27 cellular contexts compared by ENCODE assay signal in genomic region chr2:128457006-128457604, GRCh38.
DNase-seq lines count a peak whose midpoint lies in the region; ATAC-seq, FAIRE-seq and TF ChIP-seq lines count a peak whose summit lies in the region.
"Had no signal": no experiment of that assay in that cellular context is flagged by ENCODE, and none has a peak within 500 bp of the region (broad histone marks: within the 10 kb centered on the region; RNA-seq: fewer than 3 reads in every experiment).

No MANE protein-coding gene starts in this region.

- H3K27ac ChIP-seq in KOPT-K1 (ENCODE audit: low read depth, low read length, poor library complexity, severe bottlenecking) (peak overlapping the region; percentile 17), pancreas (peak overlapping the region in 3 of 4 donors; percentile 16 to 64 (median 52)), GM23248 (no peak overlapping the region), PC-9 (no peak overlapping the region)
- H3K27ac ChIP-seq: BLaER1, skin epidermis had no signal

- DNase-seq in GM10266 (ENCODE audit: extremely low spot score) (no peak), islet precursor cell (peak; percentile 37), pancreas (peak in 1 of 6 donors; percentile 8), GM23248 (no peak), PC-9 (no peak), NCI-H446 treated with DMSO at 0.1 percent for 48 hours (lab: John Stamatoyannopoulos, UW) (no peak)
- DNase-seq in stimulated activated naive CD4-positive, alpha-beta T cell treated with Interleukin-2 at 50 U/mL for 16 hours (lab: John Stamatoyannopoulos, UW), result no peak
- DNase-seq: activated naive CD4-positive, alpha-beta T cell treated with anti-CD3 and anti-CD28 coated beads, Interleukin-2, amount 10 ng/mL, durations not matched to agents 7 days and 5 days; activated T-cell treated with anti-CD3 and anti-CD28 coated beads, Interleukin-2, amount 50 U/mL, for 4 hours; anterior cingulate cortex; effector memory CD4-positive, alpha-beta T cell; erythroblast; KG1; kidney glomerular epithelial cell; NCI-H1417 treated with DMSO at 0.1 percent for 48 hours; NCI-H2081 treated with DMSO at 0.1 percent for 48 hours; NCI-H345; SK-N-SH had no signal

- H3K27me3 ChIP-seq in pancreas, result no peaks in the 10 kb centered on the region
- peaks cover 3% of the 10 kb centered on the region; the same call in 1 of the 2 replicates for H3K27me3 ChIP-seq in GM23248 (replicated peaks; ENCODE audit: insufficient read depth)
- H3K27me3 ChIP-seq in PC-9 (ENCODE audit: insufficient read depth, low read depth), result no peaks in the 10 kb centered on the region
- H3K27me3 ChIP-seq: BLaER1 had no signal

- peaks cover 9% of the 10 kb centered on the region for H3K9me3 ChIP-seq in KOPT-K1 (ENCODE audit: insufficient read depth, low read length, poor library complexity, severe bottlenecking)
- H3K9me3 ChIP-seq in pancreas, result no peaks in the 10 kb centered on the region
- no peaks in the 10 kb centered on the region for H3K9me3 ChIP-seq in GM23248 (ENCODE audit: low read depth)
- H3K9me3 ChIP-seq in PC-9 (ENCODE audit: insufficient read depth, low read depth), result peaks cover 6% of the 10 kb centered on the region; the same call in 1 of the 2 replicates
- H3K9me3 ChIP-seq: SK-N-SH had no signal

- no peak overlapping the region for H3K4me2 ChIP-seq in GM23248 (ENCODE audit: unreplicated experiment)
- no peak overlapping the region for H3K4me2 ChIP-seq in PC-9
- H3K4me2 ChIP-seq: BLaER1, SK-N-SH had no signal

- FAIRE-seq in pancreas (lab: Jason Lieb, UNC), result no peak
- FAIRE-seq: bronchial epithelial cell, colon, G401.6, HTR-8/SVneo had no signal

- H3K4me3 ChIP-seq in pancreas (no peak overlapping the region), GM23248 (no peak overlapping the region), PC-9 (no peak overlapping the region)
- H3K4me3 ChIP-seq: BLaER1, lung, skin epidermis had no signal

- BruUV-seq in PC-9 (replicated peaks; lab: Mats Ljungman, UMichigan), result no TSS peak

- POLR2A ChIA-PET in PC-9 (lab: Charles Lee; ENCODE audit: unreplicated experiment), result no interaction called here

- TF ChIP-seq CTCF in GM10266 (IDR thresholded peaks at IDR 0.05; ENCODE audit: control insufficient read depth, insufficient read depth, low read depth, missing control alignments), result peak; percentile 1
- no peak for TF ChIP-seq CTCF in pancreas (IDR thresholded peaks at IDR 0.05)
- TF ChIP-seq CTCF in PC-9 (conservative IDR thresholded peaks at IDR 0.05), result no peak

- H2AFZ ChIP-seq in GM23248 (no peak overlapping the region), PC-9 (no peak overlapping the region)

- H3K79me2 ChIP-seq in GM23248 (ENCODE audit: insufficient read depth), result no peaks in the 10 kb centered on the region
- no peaks in the 10 kb centered on the region for H3K79me2 ChIP-seq in PC-9 (ENCODE audit: low read depth)

- CTCF ChIA-PET in PC-9 (lab: Charles Lee), result no interaction called here

- no peak for ATAC-seq in pancreas
- ATAC-seq: activated T-cell treated with anti-CD3 and anti-CD28 coated beads, Interleukin-2, amount 50 U/mL, for 4 hours; HCT116 had no signal

- no peaks in the 10 kb centered on the region for H4K20me1 ChIP-seq in GM23248 (ENCODE audit: insufficient read depth)
- no peaks in the 10 kb centered on the region for H4K20me1 ChIP-seq in PC-9 (ENCODE audit: insufficient read depth)

- H3F3A ChIP-seq in GM23248 (ENCODE audit: insufficient read depth), result no peaks in the 10 kb centered on the region
- no peaks in the 10 kb centered on the region for H3F3A ChIP-seq in PC-9 (ENCODE audit: insufficient read depth, low read depth)

- H3K4me1 ChIP-seq in pancreas (no peaks in the 10 kb centered on the region), GM23248 (ENCODE audit: insufficient read depth) (no peaks in the 10 kb centered on the region), PC-9 (replicated peaks; ENCODE audit: insufficient read depth) (0 out of 2 replicates have a peak, but pooled peaks cover 6% of the 10 kb centered on the region)

- H3K36me3 ChIP-seq in KOPT-K1 (ENCODE audit: insufficient read depth, low read length), result no peaks in the 10 kb centered on the region
- no peaks in the 10 kb centered on the region for H3K36me3 ChIP-seq in pancreas
- no peaks in the 10 kb centered on the region for H3K36me3 ChIP-seq in GM23248 (ENCODE audit: low read depth)
- no peaks in the 10 kb centered on the region for H3K36me3 ChIP-seq in PC-9 (ENCODE audit: low read depth)

- intact Hi-C loops in pancreas (cut with DNase I), result no loop called here
- intact Hi-C loops in PC-9 (cut with micrococcal nuclease; ENCODE audit: unreplicated experiment), result no loop called here

- H3K9me2 ChIP-seq in GM23248 (ENCODE audit: insufficient read depth) (no peaks in the 10 kb centered on the region), PC-9 (ENCODE audit: insufficient read depth) (no peaks in the 10 kb centered on the region)
- H3K9me2 ChIP-seq: SK-N-SH had no signal

- WGBS in pancreas, 2 donors, result 98% methylated on average over 4 of the region's 4 CpGs
- 89 to 100% methylated on average over 4 of the region's 4 CpGs for WGBS in GM23248 (ENCODE audit: low coverage in 1 of 2, low lambda C conversion rate in 2 of 2, missing lambda C conversion rate in 2 of 2), 2 experiments

- in situ Hi-C loops in GM23248 (cut with MboI), result no loop called here

- H3K9ac ChIP-seq in GM23248, result no peak overlapping the region
- H3K9ac ChIP-seq: BLaER1, SK-N-SH had no signal

Comparison
In these comparisons a context has a peak if more than half of its experiments do, and no peak if none do; other contexts are left out.
1. H3K27ac ChIP-seq: peak in KOPT-K1 (single experiment) and pancreas (3 of 4); none in GM23248 (single experiment) and PC-9 (single experiment).